ENCODE assay signal across 26 cellular contexts in genomic region chr16:17945080-17945601, GRCh38.
"Had no signal": no experiment of that assay in that cellular context is flagged by ENCODE, and none has a peak within 500 bp of the region (broad histone marks: within the 10 kb centered on the region; RNA-seq: fewer than 3 reads in every experiment).

No MANE protein-coding gene starts in this region.

- H3K36me3 ChIP-seq: ascending aorta, brain microvascular endothelial cell, transverse colon, WERI-Rb-1 had no signal

- H3K27me3 ChIP-seq: ascending aorta, brain microvascular endothelial cell, testis, transverse colon had no signal

- H3K9me3 Mint-ChIP-seq: activated naive CD4-positive, alpha-beta T cell treated with anti-CD3 and anti-CD28 coated beads, Interleukin-2, amount 10 ng/mL, durations not matched to agents 7 days and 5 days; activated naive CD8-positive, alpha-beta T cell treated with anti-CD3 and anti-CD28 coated beads, Interleukin-2, amount 10 ng/mL, durations not matched to agents 7 days and 5 days; natural killer cell treated with Interleukin-12 subunit alpha and Interleukin-12 subunit beta and Interleukin-15 and Interleukin-18, amount 100 ng/mL, for 72 hours had no signal

- H3K27ac ChIP-seq: ascending aorta, brain microvascular endothelial cell, testis, transverse colon, WERI-Rb-1 had no signal

- H3K27ac Mint-ChIP-seq: activated naive CD4-positive, alpha-beta T cell treated with anti-CD3 and anti-CD28 coated beads, Interleukin-2, amount 10 ng/mL, durations not matched to agents 7 days and 5 days; activated naive CD8-positive, alpha-beta T cell treated with anti-CD3 and anti-CD28 coated beads, Interleukin-2, amount 10 ng/mL, durations not matched to agents 7 days and 5 days; endodermal cell; natural killer cell treated with Interleukin-12 subunit alpha and Interleukin-12 subunit beta and Interleukin-15 and Interleukin-18, amount 100 ng/mL, for 72 hours had no signal

- H3K9me3 ChIP-seq: ascending aorta, mucosa of descending colon, testis, transverse colon had no signal

- H3K4me1 ChIP-seq: ascending aorta, testis had no signal

- H3K4me3 ChIP-seq: ascending aorta, mucosa of descending colon, testis, transverse colon had no signal

- H3K4me3 Mint-ChIP-seq: activated naive CD4-positive, alpha-beta T cell treated with anti-CD3 and anti-CD28 coated beads, Interleukin-2, amount 10 ng/mL, durations not matched to agents 7 days and 5 days; activated naive CD8-positive, alpha-beta T cell treated with anti-CD3 and anti-CD28 coated beads, Interleukin-2, amount 10 ng/mL, durations not matched to agents 7 days and 5 days; endodermal cell; natural killer cell treated with Interleukin-12 subunit alpha and Interleukin-12 subunit beta and Interleukin-15 and Interleukin-18, amount 100 ng/mL, for 72 hours had no signal

- H3K36me3 Mint-ChIP-seq: activated naive CD4-positive, alpha-beta T cell treated with anti-CD3 and anti-CD28 coated beads, Interleukin-2, amount 10 ng/mL, durations not matched to agents 7 days and 5 days; activated naive CD8-positive, alpha-beta T cell treated with anti-CD3 and anti-CD28 coated beads, Interleukin-2, amount 10 ng/mL, durations not matched to agents 7 days and 5 days; natural killer cell treated with Interleukin-12 subunit alpha and Interleukin-12 subunit beta and Interleukin-15 and Interleukin-18, amount 100 ng/mL, for 72 hours had no signal

- H3K4me1 Mint-ChIP-seq: activated naive CD4-positive, alpha-beta T cell treated with anti-CD3 and anti-CD28 coated beads, Interleukin-2, amount 10 ng/mL, durations not matched to agents 7 days and 5 days; activated naive CD8-positive, alpha-beta T cell treated with anti-CD3 and anti-CD28 coated beads, Interleukin-2, amount 10 ng/mL, durations not matched to agents 7 days and 5 days; endodermal cell had no signal

- DNase-seq: activated CD4-positive, alpha-beta T cell treated with anti-CD3 and anti-CD28 coated beads for 48 hours; activated CD4-positive, alpha-beta T cell treated with anti-CD3 and anti-CD28 coated beads, Interleukin-2, amount 50 U/mL, for 48 hours; activated CD8-positive, alpha-beta memory T cell treated with anti-CD3 and anti-CD28 coated beads for 24 hours; activated CD8-positive, alpha-beta memory T cell treated with anti-CD3 and anti-CD28 coated beads, Interleukin-2, amount 50 U/mL, for 4 hours; activated gamma-delta T cell; activated naive CD4-positive, alpha-beta T cell treated with anti-CD3 and anti-CD28 coated beads, Interleukin-2, amount 10 ng/mL, durations not matched to agents 7 days and 5 days; activated naive CD8-positive, alpha-beta T cell treated with anti-CD3 and anti-CD28 coated beads, Interleukin-2, amount 10 ng/mL, durations not matched to agents 7 days and 5 days; activated T-cell treated with anti-CD3 and anti-CD28 coated beads, Interleukin-2, amount 50 U/mL, for 1 hour; brain microvascular endothelial cell; cortex of kidney; foreskin melanocyte; glutamatergic neuron; islet precursor cell; left ventricle myocardium superior; mucosa of descending colon; right cardiac atrium; stimulated activated CD4-positive, alpha-beta T cell treated with anti-CD3 and anti-CD28 coated beads, Interleukin-2, amount 100 ng/mL, for 48 hours; stimulated activated naive CD4-positive, alpha-beta T cell treated with Interleukin-2 at 50 U/mL for 16 hours; testis; transverse colon; WERI-Rb-1 had no signal

- ATAC-seq: activated CD4-positive, CD25-positive, alpha-beta regulatory T cell treated with anti-CD3 and anti-CD28 coated beads, Interleukin-2, amount 50 U/mL, for 24 hours; esophagus mucosa; left ventricle myocardium superior; mucosa of descending colon; natural killer cell treated with Interleukin-12 subunit alpha and Interleukin-12 subunit beta and Interleukin-15 and Interleukin-18, amount 100 ng/mL, for 72 hours; right cardiac atrium had no signal
